1 cellular context compared by ENCODE assay signal in the genomic region with DNA sequence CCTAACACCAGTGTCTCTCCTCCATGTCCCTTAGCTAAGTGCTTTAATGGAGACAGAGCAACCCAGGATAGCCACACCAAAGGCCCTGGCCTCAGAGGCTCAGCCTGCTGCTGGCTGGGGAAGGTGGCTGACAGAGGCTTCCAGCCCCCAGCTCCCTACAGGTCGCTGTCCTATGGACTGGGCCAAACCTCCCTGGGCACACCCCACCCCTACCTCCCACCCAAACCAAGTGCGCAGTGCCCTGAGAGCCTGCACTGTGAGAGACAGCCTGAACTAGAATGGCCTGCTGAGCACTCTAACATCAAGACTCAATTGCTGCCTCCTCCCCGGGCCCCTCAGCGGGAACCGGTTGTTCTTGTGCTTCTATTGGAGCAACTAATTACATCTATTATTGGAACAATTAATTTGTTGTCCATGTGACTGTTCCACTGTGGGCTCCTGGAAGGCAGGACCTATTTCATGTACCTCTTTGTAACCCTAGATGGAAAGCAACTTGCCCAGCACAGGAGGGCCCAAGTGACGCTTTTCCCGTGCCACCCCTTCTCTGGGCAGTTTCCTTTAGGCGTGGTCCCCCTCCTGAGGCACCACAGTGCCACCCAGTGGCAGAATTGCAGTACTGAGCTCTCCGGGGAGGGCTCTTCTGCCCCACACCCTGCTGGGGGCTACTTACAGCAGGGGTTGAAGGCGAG.
TF ChIP-seq lines count a peak whose summit lies in the region.

No MANE protein-coding gene starts in this region.

TF ChIP-seq in GM12878, 131 proteins besides CTCF, POLR2A, EP300 and RAD21 (continued from another document):
- TF ChIP-seq, protein P1, sequence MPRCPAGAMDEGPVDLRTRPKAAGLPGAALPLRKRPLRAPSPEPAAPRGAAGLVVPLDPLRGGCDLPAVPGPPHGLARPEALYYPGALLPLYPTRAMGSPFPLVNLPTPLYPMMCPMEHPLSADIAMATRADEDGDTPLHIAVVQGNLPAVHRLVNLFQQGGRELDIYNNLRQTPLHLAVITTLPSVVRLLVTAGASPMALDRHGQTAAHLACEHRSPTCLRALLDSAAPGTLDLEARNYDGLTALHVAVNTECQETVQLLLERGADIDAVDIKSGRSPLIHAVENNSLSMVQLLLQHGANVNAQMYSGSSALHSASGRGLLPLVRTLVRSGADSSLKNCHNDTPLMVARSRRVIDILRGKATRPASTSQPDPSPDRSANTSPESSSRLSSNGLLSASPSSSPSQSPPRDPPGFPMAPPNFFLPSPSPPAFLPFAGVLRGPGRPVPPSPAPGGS (IDR thresholded peaks at IDR 0.05; ENCODE audit: borderline replicate concordance, insufficient read depth, low read depth, low read length, poor library complexity, severe bottlenecking), result no peak
- TF ChIP-seq CREB1 (IDR thresholded peaks at IDR 0.05; ENCODE audit: low read depth) (no peak), TCF3 (IDR thresholded peaks at IDR 0.05; ENCODE audit: borderline replicate concordance, insufficient read depth, low read depth, low read length) (no peak), ZNF217 (IDR thresholded peaks at IDR 0.05) (no peak), IKZF1 (conservative IDR thresholded peaks at IDR 0.05) (peak; percentile 29; the same call in 1 of the 2 replicates), YY1 (IDR thresholded peaks at IDR 0.05; ENCODE audit: low read depth, low read length) (peak; percentile 62; the same call in 1 of the 2 replicates), STAT3 (IDR thresholded peaks at IDR 0.05; ENCODE audit: low read depth, low read length) (no peak), ZNF207 (IDR thresholded peaks at IDR 0.05; ENCODE audit: borderline replicate concordance) (no peak), DPF2 (IDR thresholded peaks at IDR 0.05) (no peak), EGR1 (IDR thresholded peaks at IDR 0.05; ENCODE audit: borderline replicate concordance in 1 of 2, low read depth in 2 of 2, low read length in 2 of 2) (no peak), SUZ12 (IDR thresholded peaks at IDR 0.05; ENCODE audit: unreplicated experiment) (no peak), GATAD2B (conservative IDR thresholded peaks at IDR 0.05; ENCODE audit: low read depth) (0 out of 2 replicates have a peak, but pooled peaks have one; percentile 23), SREBF1 (IDR thresholded peaks at IDR 0.05; ENCODE audit: low read length) (no peak), STAT1 (conservative IDR thresholded peaks at IDR 0.05) (no peak), CEBPB (IDR thresholded peaks at IDR 0.05; ENCODE audit: borderline replicate concordance in 1 of 2, low read depth in 2 of 2, low read length in 2 of 2) (no peak), ZZZ3 (IDR thresholded peaks at IDR 0.05; ENCODE audit: control insufficient read depth, insufficient read length, low read depth) (no peak), NFXL1 (IDR thresholded peaks at IDR 0.05; ENCODE audit: borderline replicate concordance) (no peak), CBX3 (IDR thresholded peaks at IDR 0.05; ENCODE audit: borderline replicate concordance, low read depth) (no peak), LARP7 (IDR thresholded peaks at IDR 0.05) (0 out of 2 replicates have a peak, but pooled peaks have one; percentile 62), HDGF (IDR thresholded peaks at IDR 0.05) (no peak), ATF7 (IDR thresholded peaks at IDR 0.05; ENCODE audit: low read depth) (no peak), NFYA (IDR thresholded peaks at IDR 0.05; ENCODE audit: borderline replicate concordance, low read depth, low read length) (no peak)
- TF ChIP-seq, protein P2, sequence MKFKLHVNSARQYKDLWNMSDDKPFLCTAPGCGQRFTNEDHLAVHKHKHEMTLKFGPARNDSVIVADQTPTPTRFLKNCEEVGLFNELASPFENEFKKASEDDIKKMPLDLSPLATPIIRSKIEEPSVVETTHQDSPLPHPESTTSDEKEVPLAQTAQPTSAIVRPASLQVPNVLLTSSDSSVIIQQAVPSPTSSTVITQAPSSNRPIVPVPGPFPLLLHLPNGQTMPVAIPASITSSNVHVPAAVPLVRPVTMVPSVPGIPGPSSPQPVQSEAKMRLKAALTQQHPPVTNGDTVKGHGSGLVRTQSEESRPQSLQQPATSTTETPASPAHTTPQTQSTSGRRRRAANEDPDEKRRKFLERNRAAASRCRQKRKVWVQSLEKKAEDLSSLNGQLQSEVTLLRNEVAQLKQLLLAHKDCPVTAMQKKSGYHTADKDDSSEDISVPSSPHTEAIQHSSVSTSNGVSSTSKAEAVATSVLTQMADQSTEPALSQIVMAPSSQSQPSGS (IDR thresholded peaks at IDR 0.05; ENCODE audit: low read length), result no peak
- TF ChIP-seq, protein P3, sequence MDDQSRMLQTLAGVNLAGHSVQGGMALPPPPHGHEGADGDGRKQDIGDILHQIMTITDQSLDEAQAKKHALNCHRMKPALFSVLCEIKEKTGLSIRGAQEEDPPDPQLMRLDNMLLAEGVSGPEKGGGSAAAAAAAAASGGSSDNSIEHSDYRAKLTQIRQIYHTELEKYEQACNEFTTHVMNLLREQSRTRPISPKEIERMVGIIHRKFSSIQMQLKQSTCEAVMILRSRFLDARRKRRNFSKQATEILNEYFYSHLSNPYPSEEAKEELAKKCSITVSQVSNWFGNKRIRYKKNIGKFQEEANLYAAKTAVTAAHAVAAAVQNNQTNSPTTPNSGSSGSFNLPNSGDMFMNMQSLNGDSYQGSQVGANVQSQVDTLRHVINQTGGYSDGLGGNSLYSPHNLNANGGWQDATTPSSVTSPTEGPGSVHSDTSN (IDR thresholded peaks at IDR 0.05; ENCODE audit: insufficient replicate concordance, low read depth, low read length), result no peak
- TF ChIP-seq, protein P4, sequence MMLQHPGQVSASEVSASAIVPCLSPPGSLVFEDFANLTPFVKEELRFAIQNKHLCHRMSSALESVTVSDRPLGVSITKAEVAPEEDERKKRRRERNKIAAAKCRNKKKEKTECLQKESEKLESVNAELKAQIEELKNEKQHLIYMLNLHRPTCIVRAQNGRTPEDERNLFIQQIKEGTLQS (IDR thresholded peaks at IDR 0.05; ENCODE audit: borderline replicate concordance, extremely low read depth, low read depth, low read length), result no peak
- TF ChIP-seq, protein P5, sequence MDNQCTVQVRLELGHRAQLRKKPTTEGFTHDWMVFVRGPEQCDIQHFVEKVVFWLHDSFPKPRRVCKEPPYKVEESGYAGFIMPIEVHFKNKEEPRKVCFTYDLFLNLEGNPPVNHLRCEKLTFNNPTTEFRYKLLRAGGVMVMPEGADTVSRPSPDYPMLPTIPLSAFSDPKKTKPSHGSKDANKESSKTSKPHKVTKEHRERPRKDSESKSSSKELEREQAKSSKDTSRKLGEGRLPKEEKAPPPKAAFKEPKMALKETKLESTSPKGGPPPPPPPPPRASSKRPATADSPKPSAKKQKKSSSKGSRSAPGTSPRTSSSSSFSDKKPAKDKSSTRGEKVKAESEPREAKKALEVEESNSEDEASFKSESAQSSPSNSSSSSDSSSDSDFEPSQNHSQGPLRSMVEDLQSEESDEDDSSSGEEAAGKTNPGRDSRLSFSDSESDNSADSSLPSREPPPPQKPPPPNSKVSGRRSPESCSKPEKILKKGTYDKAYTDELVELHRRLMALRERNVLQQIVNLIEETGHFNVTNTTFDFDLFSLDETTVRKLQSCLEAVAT (IDR thresholded peaks at IDR 0.05), result no peak
- TF ChIP-seq, protein P6, sequence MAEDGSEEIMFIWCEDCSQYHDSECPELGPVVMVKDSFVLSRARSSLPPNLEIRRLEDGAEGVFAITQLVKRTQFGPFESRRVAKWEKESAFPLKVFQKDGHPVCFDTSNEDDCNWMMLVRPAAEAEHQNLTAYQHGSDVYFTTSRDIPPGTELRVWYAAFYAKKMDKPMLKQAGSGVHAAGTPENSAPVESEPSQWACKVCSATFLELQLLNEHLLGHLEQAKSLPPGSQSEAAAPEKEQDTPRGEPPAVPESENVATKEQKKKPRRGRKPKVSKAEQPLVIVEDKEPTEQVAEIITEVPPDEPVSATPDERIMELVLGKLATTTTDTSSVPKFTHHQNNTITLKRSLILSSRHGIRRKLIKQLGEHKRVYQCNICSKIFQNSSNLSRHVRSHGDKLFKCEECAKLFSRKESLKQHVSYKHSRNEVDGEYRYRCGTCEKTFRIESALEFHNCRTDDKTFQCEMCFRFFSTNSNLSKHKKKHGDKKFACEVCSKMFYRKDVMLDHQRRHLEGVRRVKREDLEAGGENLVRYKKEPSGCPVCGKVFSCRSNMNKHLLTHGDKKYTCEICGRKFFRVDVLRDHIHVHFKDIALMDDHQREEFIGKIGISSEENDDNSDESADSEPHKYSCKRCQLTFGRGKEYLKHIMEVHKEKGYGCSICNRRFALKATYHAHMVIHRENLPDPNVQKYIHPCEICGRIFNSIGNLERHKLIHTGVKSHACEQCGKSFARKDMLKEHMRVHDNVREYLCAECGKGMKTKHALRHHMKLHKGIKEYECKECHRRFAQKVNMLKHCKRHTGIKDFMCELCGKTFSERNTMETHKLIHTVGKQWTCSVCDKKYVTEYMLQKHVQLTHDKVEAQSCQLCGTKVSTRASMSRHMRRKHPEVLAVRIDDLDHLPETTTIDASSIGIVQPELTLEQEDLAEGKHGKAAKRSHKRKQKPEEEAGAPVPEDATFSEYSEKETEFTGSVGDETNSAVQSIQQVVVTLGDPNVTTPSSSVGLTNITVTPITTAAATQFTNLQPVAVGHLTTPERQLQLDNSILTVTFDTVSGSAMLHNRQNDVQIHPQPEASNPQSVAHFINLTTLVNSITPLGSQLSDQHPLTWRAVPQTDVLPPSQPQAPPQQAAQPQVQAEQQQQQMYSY (CRISPR knock-in tag; IDR thresholded peaks at IDR 0.05), result no peak
